ENCODE assay signal across 8 cellular contexts in genomic region chr1:197779921-197780320, GRCh38.
"Had no signal": no experiment of that assay in that cellular context is flagged by ENCODE, and none has a peak within 500 bp of the region (broad histone marks: within the 10 kb centered on the region; RNA-seq: fewer than 3 reads in every experiment).

No MANE protein-coding gene starts in this region.

- H3K27ac Mint-ChIP-seq: HFFc6 had no signal

- DNase-seq: GM23248, GOT3, H7, HFFc6, IMR-90, KBM-7 had no signal

- ATAC-seq: HCT116, HepG2 had no signal

- H3K4me3 Mint-ChIP-seq: HFFc6 had no signal

- H3K9me3 Mint-ChIP-seq: HFFc6 had no signal
